In genomic region chr2:143948710-143949109, GRCh38 we compare ENCODE assay signal across 16 cellular contexts.
"Had no signal": no experiment of that assay in that cellular context is flagged by ENCODE, and none has a peak within 500 bp of the region (broad histone marks: within the 10 kb centered on the region; RNA-seq: fewer than 3 reads in every experiment).

No MANE protein-coding gene starts in this region.

- H3K4me3 ChIP-seq: lung, spleen had no signal

- DNase-seq: activated CD4-positive, alpha-beta T cell treated with anti-CD3 and anti-CD28 coated beads for 4 hours; activated naive CD4-positive, alpha-beta T cell treated with anti-CD3 and anti-CD28 coated beads, Interleukin-2, amount 10 ng/mL, durations not matched to agents 7 days and 5 days; cortex of kidney; effector memory CD8-positive, alpha-beta T cell; erythroblast; glutamatergic neuron; immature natural killer cell; left cardiac atrium; naive thymus-derived CD8-positive, alpha-beta T cell; right cardiac atrium; spleen; stimulated activated CD4-positive, alpha-beta T cell treated with anti-CD3 and anti-CD28 coated beads, Interleukin-1b, Interleukin-23, amount 100 ng/mL, for 48 hours; substantia nigra; trophoblast cell had no signal

- H3K4me1 ChIP-seq: spleen had no signal

- H3K9me3 ChIP-seq: spleen had no signal

- H3K27ac ChIP-seq: spleen had no signal

- H3K27me3 ChIP-seq: spleen had no signal

- ATAC-seq: effector memory CD8-positive, alpha-beta T cell; left cardiac atrium; naive thymus-derived CD8-positive, alpha-beta T cell; right cardiac atrium; stimulated activated memory B cell treated with anti-CD40 and anti-IgM and Interleukin-4, amounts not matched to agents 10 μg/mL and 1 μg/mL and 100 μg/mL, for 72 hours had no signal
